ENCODE assay signal across 7 cellular contexts in genomic region chr3:23359116-23359515, GRCh38.
"Had no signal": no experiment of that assay in that cellular context is flagged by ENCODE, and none has a peak within 500 bp of the region (broad histone marks: within the 10 kb centered on the region; RNA-seq: fewer than 3 reads in every experiment).

No MANE protein-coding gene starts in this region.

- DNase-seq: IMR-90, KBM-7 had no signal

- H3K4me3 ChIP-seq: K562 had no signal

- H3K4me3 Mint-ChIP-seq: IgD-negative memory B cell had no signal

- H3K27me3 Mint-ChIP-seq: IgD-negative memory B cell had no signal

- ATAC-seq: HepG2, K562 had no signal

- FAIRE-seq: HepG2, HTR-8/SVneo, K562 had no signal

- H3K27ac ChIP-seq: HL-60 had no signal
